In the genomic region with DNA sequence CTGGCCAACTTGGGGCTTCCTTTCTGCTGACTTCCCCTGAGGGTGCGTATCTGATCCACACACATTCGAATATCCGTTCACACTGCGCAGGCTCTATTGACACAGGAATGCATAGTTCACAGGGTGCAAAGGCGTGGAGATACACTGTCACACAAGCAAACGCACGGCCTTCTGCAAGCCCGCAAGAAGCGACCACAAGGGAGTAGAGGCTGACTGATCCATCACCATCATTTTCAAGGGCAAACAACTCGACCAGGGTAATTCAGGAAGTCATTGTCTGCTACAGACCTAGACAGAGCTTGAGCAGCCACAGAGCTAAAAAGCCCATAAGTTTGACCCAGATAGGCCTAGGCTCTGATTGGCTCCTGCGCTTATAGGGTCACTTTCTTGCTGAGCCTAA, we compare ENCODE assay signal across 29 cellular contexts.
DNase-seq lines count a peak whose midpoint lies in the region; TF ChIP-seq lines count a peak whose summit lies in the region.
"Had no signal": no experiment of that assay in that cellular context is flagged by ENCODE, and none has a peak within 500 bp of the region (broad histone marks: within the 10 kb centered on the region; RNA-seq: fewer than 3 reads in every experiment).

No MANE protein-coding gene starts in this region.

- H3K27ac Mint-ChIP-seq in HFFc6: no peak overlapping the region
- H3K27ac Mint-ChIP-seq: endodermal cell, nephron progenitor cell had no signal

- H3K4me1 ChIP-seq in BE2C: no peaks in the 10 kb centered on the region
- H3K4me1 ChIP-seq: Caco-2, parathyroid adenoma had no signal

- H3K27me3 ChIP-seq in H7 (ENCODE audit: control insufficient read depth, insufficient read depth, low read length) (no peaks in the 10 kb centered on the region), dorsolateral prefrontal cortex (peaks cover 0 to 24% (median 0%) of the 10 kb centered on the region in 45 donors), BE2C (peaks cover 6% of the 10 kb centered on the region)
- H3K27me3 ChIP-seq: BLaER1 treated with 17β-estradiol and CSF1 and Interleukin-3, amounts not matched to agents 10 nM and 100 nM had no signal

- no peak for DNase-seq in AG09309 (ENCODE audit: low read depth)
- DNase-seq in HFFc6: no peak
- DNase-seq in astrocyte of the spinal cord (ENCODE audit: low read depth, low spot score): no peak
- peak; percentile 33 for DNase-seq in fibroblast of the aortic adventitia (ENCODE audit: low read depth)
- no peak for DNase-seq in midbrain (lab: John Stamatoyannopoulos, UW)
- no peak for DNase-seq in H7
- DNase-seq in dorsolateral prefrontal cortex: no peak
- DNase-seq in BE2C: no peak
- DNase-seq: ACHN; activated CD4-positive, alpha-beta T cell treated with anti-CD3 and anti-CD28 coated beads, Interleukin-2, amount 50 U/mL, for 4 hours; activated naive CD4-positive, alpha-beta T cell treated with anti-CD3 and anti-CD28 coated beads, Interleukin-2, amount 50 U/mL, for 16 hours; Caco-2; cortex of kidney; DMS79; endodermal cell; glutamatergic neuron; islet precursor cell; left ventricle myocardium superior; NCI-H1694 treated with DMSO at 0.1 percent for 48 hours; NCI-H2171 treated with DMSO at 0.1 percent for 48 hours; NCI-H524; nephron progenitor cell; NK-92 treated with Interleukin-12 subunit alpha and Interleukin-12 subunit beta, amount 100 ng/mL, for 24 hours; SIG-M5; stimulated activated CD4-positive, alpha-beta T cell treated with anti-CD3 and anti-CD28 coated beads, Interleukin-2, amount 100 ng/mL, for 48 hours; trophoblast cell had no signal

- intact Hi-C loops in dorsolateral prefrontal cortex (cut with DNase I): loop anchor here (5.0 to 10.0 kb wide), 4 partner anchors 306 to 596 kb away; partner anchors contain the start of gene MN1 (in 1 of the 2)

- H3K36me3 ChIP-seq in H7 (replicated peaks; ENCODE audit: control insufficient read depth, insufficient read depth, low read length): no peaks in the 10 kb centered on the region
- no peaks in the 10 kb centered on the region for H3K36me3 ChIP-seq in BE2C
- H3K36me3 ChIP-seq: BLaER1 treated with 17β-estradiol and CSF1 and Interleukin-3, amounts not matched to agents 10 nM and 100 nM had no signal

- no peaks in the 10 kb centered on the region for H3K9me3 ChIP-seq in BE2C
- H3K9me3 ChIP-seq: BLaER1 treated with 17β-estradiol and CSF1 and Interleukin-3, amounts not matched to agents 10 nM and 100 nM; Caco-2 had no signal

- H3K9me3 Mint-ChIP-seq in HFFc6: no peaks in the 10 kb centered on the region
- H3K9me3 Mint-ChIP-seq: endodermal cell, nephron progenitor cell had no signal

- TF ChIP-seq CTCF in AG09309 (IDR thresholded peaks at IDR 0.05; ENCODE audit: control insufficient read depth, insufficient read depth, low read depth, low read length, missing control alignments) (peak; percentile 11), HFFc6 (IDR thresholded peaks at IDR 0.05) (peak; percentile 28; the same call in 1 of the 2 replicates), astrocyte of the spinal cord (IDR thresholded peaks at IDR 0.05; ENCODE audit: low read depth, low read length) (peak; percentile 34), fibroblast of the aortic adventitia (IDR thresholded peaks at IDR 0.05; ENCODE audit: insufficient read depth, low read length) (peak; percentile 18), dorsolateral prefrontal cortex (IDR thresholded peaks at IDR 0.05 in 54 of 56, conservative IDR thresholded peaks at IDR 0.05 in 2 of 56; ENCODE audit: low read depth in 1 of 56, partially characterized antibody in 56 of 56) (no peak), BE2C (IDR thresholded peaks at IDR 0.05; ENCODE audit: low read depth, low read length) (no peak)

- in situ Hi-C loops in astrocyte of the spinal cord (cut with HindIII; ENCODE audit: low sequenced_read_pairs): no loop called here

- H3K27ac ChIP-seq in dorsolateral prefrontal cortex: no peak overlapping the region
- H3K27ac ChIP-seq: BLaER1 treated with 17β-estradiol and CSF1 and Interleukin-3, amounts not matched to agents 10 nM and 100 nM; HL-60; parathyroid adenoma had no signal

- H3K27me3 Mint-ChIP-seq in HFFc6 (ENCODE audit: insufficient read depth): peaks cover 7% of the 10 kb centered on the region

- no peak overlapping the region for H3K4me3 ChIP-seq in AG09309 (ENCODE audit: control insufficient read depth, low read depth, low read length)
- H3K4me3 ChIP-seq in astrocyte of the spinal cord (ENCODE audit: low read depth, low read length): no peak overlapping the region
- no peak overlapping the region for H3K4me3 ChIP-seq in fibroblast of the aortic adventitia (ENCODE audit: low read depth, low read length)
- no peak overlapping the region for H3K4me3 ChIP-seq in H7 (ENCODE audit: insufficient read depth, low read depth, low read length)
- H3K4me3 ChIP-seq in dorsolateral prefrontal cortex: no peak overlapping the region
- no peak overlapping the region for H3K4me3 ChIP-seq in BE2C (ENCODE audit: low read depth, low read length)
- H3K4me3 ChIP-seq: BLaER1 treated with 17β-estradiol and CSF1 and Interleukin-3, amounts not matched to agents 10 nM and 100 nM had no signal

- H3K4me1 Mint-ChIP-seq in HFFc6 (ENCODE audit: low read depth): peaks cover 5% of the 10 kb centered on the region
- H3K4me1 Mint-ChIP-seq: endodermal cell had no signal

- H3K4me3 Mint-ChIP-seq in HFFc6: no peak overlapping the region
- H3K4me3 Mint-ChIP-seq: endodermal cell, nephron progenitor cell had no signal

- H3K36me3 Mint-ChIP-seq in HFFc6 (ENCODE audit: low read depth): no peaks in the 10 kb centered on the region

Comparison
In these comparisons a context has a peak if more than half of its experiments do, and no peak if none do; other contexts are left out.
1. CTCF ChIP-seq: peak in AG09309 (single experiment), HFFc6 (single experiment), astrocyte of the spinal cord (single experiment) and fibroblast of the aortic adventitia (single experiment); none in dorsolateral prefrontal cortex (0 of 56) and BE2C (single experiment).